1 cellular context compared by ENCODE assay signal in the genomic region with DNA sequence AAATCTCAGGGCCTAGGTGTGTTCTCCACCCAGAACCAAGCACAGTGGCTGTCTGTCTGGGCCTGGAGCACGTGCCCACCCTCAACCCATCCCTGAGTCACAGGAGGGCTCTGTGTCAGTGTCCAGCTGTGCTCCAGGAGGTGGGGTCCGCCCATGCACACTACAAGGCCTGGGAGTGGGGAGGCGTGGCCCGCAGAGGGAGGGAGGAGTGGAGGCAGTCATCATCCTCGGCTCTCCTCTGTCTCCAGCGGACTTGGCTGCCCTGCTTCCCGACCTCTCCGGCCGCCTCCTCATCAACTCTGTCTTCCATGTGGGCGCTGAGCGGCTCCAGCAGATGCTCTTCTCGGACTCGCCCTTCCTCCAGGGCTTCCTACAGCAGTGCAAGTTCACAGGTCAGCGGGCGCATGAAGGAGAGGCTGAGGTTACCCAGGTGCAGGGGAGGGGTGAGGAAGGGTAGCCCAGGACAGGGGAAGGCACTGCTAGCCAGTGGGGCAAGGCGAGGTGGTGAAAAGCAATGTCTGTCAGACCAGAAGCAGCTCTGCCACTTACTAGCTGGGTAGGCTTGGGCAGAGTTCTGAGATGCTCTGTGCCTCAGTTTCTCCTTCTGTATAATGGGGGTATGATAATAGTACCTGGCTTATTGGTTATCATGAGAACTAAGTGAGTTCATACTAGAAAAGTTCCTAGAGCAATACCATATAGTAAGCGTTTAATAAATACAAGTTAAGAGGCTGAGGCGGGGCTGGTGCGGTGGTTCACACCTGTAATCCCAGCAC.
TF ChIP-seq lines count a peak whose summit lies in the region.

No MANE protein-coding gene starts in this region.

TF ChIP-seq in A549, 52 proteins besides CTCF, POLR2A, EP300 and RAD21:
- TF ChIP-seq JUN (IDR thresholded peaks at IDR 0.05), result no peak
- no peak for TF ChIP-seq CEBPB (IDR thresholded peaks at IDR 0.05)
- no peak for TF ChIP-seq NR3C1 (IDR thresholded peaks at IDR 0.05)
- TF ChIP-seq RNF2 (IDR thresholded peaks at IDR 0.05; ENCODE audit: borderline replicate concordance, low read depth), result no peak
- TF ChIP-seq, protein P1, sequence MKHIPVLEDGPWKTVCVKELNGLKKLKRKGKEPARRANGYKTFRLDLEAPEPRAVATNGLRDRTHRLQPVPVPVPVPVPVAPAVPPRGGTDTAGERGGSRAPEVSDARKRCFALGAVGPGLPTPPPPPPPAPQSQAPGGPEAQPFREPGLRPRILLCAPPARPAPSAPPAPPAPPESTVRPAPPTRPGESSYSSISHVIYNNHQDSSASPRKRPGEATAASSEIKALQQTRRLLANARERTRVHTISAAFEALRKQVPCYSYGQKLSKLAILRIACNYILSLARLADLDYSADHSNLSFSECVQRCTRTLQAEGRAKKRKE (CRISPR knock-in tag; IDR thresholded peaks at IDR 0.05; ENCODE audit: low read depth), result no peak
- TF ChIP-seq CHD2 (IDR thresholded peaks at IDR 0.05; ENCODE audit: low read length, partially characterized antibody), result no peak
- no peak for TF ChIP-seq CBX8 (IDR thresholded peaks at IDR 0.05)
- no peak for TF ChIP-seq POLR2AphosphoS2 (conservative IDR thresholded peaks at IDR 0.05; ENCODE audit: low read length)
- no peak for TF ChIP-seq RCOR1 (IDR thresholded peaks at IDR 0.05; ENCODE audit: low read depth, low read length)
- no peak for TF ChIP-seq NPAS2 (CRISPR knock-in tag; IDR thresholded peaks at IDR 0.05; ENCODE audit: borderline replicate concordance)
